Comparison of ENCODE assay signal across 8 cellular contexts in genomic region chr11:62394825-62395538, GRCh38. TPM values are rescaled to one million over a fixed set of nuclear protein-coding genes. Genes with fewer than 3 reads are reported as not detected.
DNase-seq lines count a peak whose midpoint lies in the region; ATAC-seq and TF ChIP-seq lines count a peak whose summit lies in the region.

No MANE protein-coding gene starts in this region.

- peak; percentile 79 for TF ChIP-seq CTCF in DOHH2 (IDR thresholded peaks at IDR 0.05; ENCODE audit: low read depth, low read length, poor library complexity, severe bottlenecking)
- TF ChIP-seq CTCF in Panc1 (IDR thresholded peaks at IDR 0.05), result peak; percentile 75; the same call in 1 of the 2 replicates
- TF ChIP-seq CTCF in foreskin keratinocyte (conservative IDR thresholded peaks at IDR 0.05), result peak; percentile 90
- peak; percentile 81 for TF ChIP-seq CTCF in natural killer cell (IDR thresholded peaks at IDR 0.05)
- peak; percentile 52 to 77 (median 66) for TF ChIP-seq CTCF in upper lobe of left lung (IDR thresholded peaks at IDR 0.05)

- H3K9me3 ChIP-seq in DOHH2 (ENCODE audit: control insufficient read depth, insufficient read depth, low read length) (no peaks in the 10 kb centered on the region), Panc1 (ENCODE audit: control insufficient read depth, insufficient read depth, low read depth, low read length) (no peaks in the 10 kb centered on the region), upper lobe of left lung (no peaks in the 10 kb centered on the region)

- ATAC-seq in Panc1 (peak; percentile 94), foreskin keratinocyte (peak; percentile 79), natural killer cell (peak; percentile 70 to 86 (median 86)), upper lobe of left lung (ENCODE audit: low FRiP score in 2 of 2) (peak; percentile 78 to 86), HG03460 (IDR thresholded peaks at IDR 0.05; ENCODE audit: unreplicated experiment) (no peak)

- H3K4me3 ChIP-seq in DOHH2 (ENCODE audit: low read length) (no peak overlapping the region), Panc1 (ENCODE audit: low read depth in 2 of 2, low read length in 2 of 2) (no peak overlapping the region; a peak in 1 of 4 replicates), upper lobe of left lung (peak overlapping the region in 3 of 4 donors; percentile 17 to 37 (median 23))

- H3K27ac ChIP-seq in DOHH2 (ENCODE audit: low read depth, low read length), result no peak overlapping the region
- H3K27ac ChIP-seq in Panc1 (ENCODE audit: low read length), result peak overlapping the region; percentile 77
- H3K27ac ChIP-seq in foreskin keratinocyte, result no peak overlapping the region
- peak overlapping the region; percentile 41 to 67 (median 48) for H3K27ac ChIP-seq in upper lobe of left lung

- no peaks in the 10 kb centered on the region for H3K4me1 ChIP-seq in DOHH2 (ENCODE audit: control insufficient read depth, low read length)
- H3K4me1 ChIP-seq in Panc1 (ENCODE audit: control insufficient read depth, insufficient read depth, low read length), result peaks cover 41% of the 10 kb centered on the region
- peaks cover 8% of the 10 kb centered on the region for H3K4me1 ChIP-seq in foreskin keratinocyte
- H3K4me1 ChIP-seq in upper lobe of left lung, result peaks cover 20 to 27% (median 24%) of the 10 kb centered on the region in 4 donors

- H3K27me3 ChIP-seq in DOHH2 (ENCODE audit: control insufficient read depth, low read length) (peaks cover 3% of the 10 kb centered on the region; the same call in 1 of the 2 replicates), Panc1 (ENCODE audit: control insufficient read depth, insufficient read depth, low read length) (no peaks in the 10 kb centered on the region), foreskin keratinocyte (no peaks in the 10 kb centered on the region), upper lobe of left lung (no peaks in the 10 kb centered on the region)

- POLR2A ChIA-PET in Panc1 (lab: Charles Lee), result interaction anchor here (0.5 to 0.7 kb wide), 2 partner anchors 56 to 357 kb away, joined by 4 to 7 read pairs; no protein-coding TSS in a partner anchor

- DNase-seq in LHCN-M2 (ENCODE audit: low read depth) (peak; percentile 81), Panc1 (ENCODE audit: low read depth, low spot score) (no peak), foreskin keratinocyte (peak; percentile 57 to 82), natural killer cell (no peak), upper lobe of left lung (peak; percentile 61 to 88)
- DNase-seq in activated naive CD4-positive, alpha-beta T cell treated with anti-CD3 and anti-CD28 coated beads, Interleukin-2, amount 10 ng/mL, durations not matched to agents 7 days and 5 days, result peak; percentile 65

- H3K79me2 ChIP-seq in DOHH2 (ENCODE audit: control insufficient read depth, low read length), result no peaks in the 10 kb centered on the region

- no peaks in the 10 kb centered on the region for H3F3A ChIP-seq in DOHH2 (ENCODE audit: control insufficient read depth, insufficient read depth)

- WGBS in upper lobe of left lung, 2 donors, result 13 to 22% methylated on average over 11 to 14 of the region's 14 CpGs

- intact Hi-C loops in Panc1 (cut with micrococcal nuclease; ENCODE audit: unreplicated experiment) (loop anchor here (10.0 kb wide), 1 partner anchor 150 kb away; the partner anchor contains the start of gene AHNAK), natural killer cell (cut with micrococcal nuclease) (loop anchor here (1.0 to 10.0 kb wide), 3 partner anchors 14 to 470 kb away; no protein-coding TSS in a partner anchor)

- peaks cover 41% of the 10 kb centered on the region for H3K4me1 Mint-ChIP-seq in activated naive CD4-positive, alpha-beta T cell treated with anti-CD3 and anti-CD28 coated beads, Interleukin-2, amount 10 ng/mL, durations not matched to agents 7 days and 5 days
- peaks cover 5 to 13% of the 10 kb centered on the region in 2 donors for H3K4me1 Mint-ChIP-seq in natural killer cell

- H3K4me3 Mint-ChIP-seq in activated naive CD4-positive, alpha-beta T cell treated with anti-CD3 and anti-CD28 coated beads, Interleukin-2, amount 10 ng/mL, durations not matched to agents 7 days and 5 days, result no peak overlapping the region
- H3K4me3 Mint-ChIP-seq in natural killer cell, result no peak overlapping the region

- no peak overlapping the region for H3K27ac Mint-ChIP-seq in activated naive CD4-positive, alpha-beta T cell treated with anti-CD3 and anti-CD28 coated beads, Interleukin-2, amount 10 ng/mL, durations not matched to agents 7 days and 5 days
- H3K27ac Mint-ChIP-seq in natural killer cell, result no peak overlapping the region

- no peaks in the 10 kb centered on the region for H3K9me3 Mint-ChIP-seq in activated naive CD4-positive, alpha-beta T cell treated with anti-CD3 and anti-CD28 coated beads, Interleukin-2, amount 10 ng/mL, durations not matched to agents 7 days and 5 days
- H3K9me3 Mint-ChIP-seq in natural killer cell, result no peaks in the 10 kb centered on the region

- CTCF ChIA-PET in Panc1 (lab: Charles Lee), result interaction anchor here (0.5 to 2.8 kb wide), 10 partner anchors 10 to 166 kb away, joined by 3 to 25 read pairs (median 4); no protein-coding TSS in a partner anchor
- CTCF ChIA-PET in activated naive CD4-positive, alpha-beta T cell treated with anti-CD3 and anti-CD28 coated beads, Interleukin-2, amount 10 ng/mL, durations not matched to agents 7 days and 5 days (lab: Charles Lee), result interaction anchor here (0.6 to 6.8 kb wide), 37 partner anchors 9 to 492 kb away, joined by 3 to 61 read pairs (median 4); partner anchors contain the start of genes AHNAK, ASRGL1, SCGB1A1 and TUT1

- no peak for TF ChIP-seq POLR2A in upper lobe of left lung (IDR thresholded peaks at IDR 0.05)

- no peaks in the 10 kb centered on the region for H4K20me1 ChIP-seq in DOHH2 (ENCODE audit: control insufficient read depth, insufficient read depth, low read depth, low read length)

- no peak overlapping the region for H3K4me2 ChIP-seq in DOHH2 (ENCODE audit: low read length)

- H3K9me2 ChIP-seq in DOHH2 (replicated peaks; ENCODE audit: control insufficient read depth, low read length), result no peaks in the 10 kb centered on the region

- TF ChIP-seq EP300 in upper lobe of left lung (IDR thresholded peaks at IDR 0.05), result no peak

- no peaks in the 10 kb centered on the region for H3K27me3 Mint-ChIP-seq in activated naive CD4-positive, alpha-beta T cell treated with anti-CD3 and anti-CD28 coated beads, Interleukin-2, amount 10 ng/mL, durations not matched to agents 7 days and 5 days
- H3K27me3 Mint-ChIP-seq in natural killer cell (ENCODE audit: low read depth in 2 of 2), result no peaks in the 10 kb centered on the region

- in situ Hi-C loops in Panc1 (cut with HindIII; ENCODE audit: low pct_unique_long_range_greater_than_20kb, low sequenced_read_pairs), result no loop called here

- BruUV-seq in Panc1 (replicated peaks; lab: Mats Ljungman, UMichigan), result no TSS peak

- no peaks in the 10 kb centered on the region for H3K36me3 Mint-ChIP-seq in activated naive CD4-positive, alpha-beta T cell treated with anti-CD3 and anti-CD28 coated beads, Interleukin-2, amount 10 ng/mL, durations not matched to agents 7 days and 5 days
- no peaks in the 10 kb centered on the region for H3K36me3 Mint-ChIP-seq in natural killer cell

- H3K36me3 ChIP-seq in DOHH2 (ENCODE audit: control insufficient read depth, low read length) (no peaks in the 10 kb centered on the region), Panc1 (ENCODE audit: control insufficient read depth, insufficient read depth, low read length) (no peaks in the 10 kb centered on the region), upper lobe of left lung (peaks cover 0 to 12% (median 4%) of the 10 kb centered on the region in 4 donors)

RNA-seq across cellular contexts. Expression of gene SCGB1A1, which starts 23.9 kb away (rescaled TPM):
- total RNA-seq in LHCN-M2 (2014; rRNA removed) (not detected in 2 replicates), Panc1 (2021; ENCODE audit: unreplicated experiment) (1.1 TPM), foreskin keratinocyte (not detected in 2 replicates), natural killer cell (not detected), upper lobe of left lung (1,000 to 10,000 TPM in 4 of 6 donors, 100 to 1,000 TPM in 1, 10 to 100 TPM in 1; 85.4 to 2,572 (median 1,269) TPM)
- polyA plus RNA-seq in LHCN-M2 (2012), result not detected
- polyA plus RNA-seq in Panc1 (2012; ENCODE audit: insufficient read length), result 0.70 TPM
- not detected in 2 replicates for polyA plus RNA-seq in foreskin keratinocyte

RNA-seq across cellular contexts. Expression of gene ASRGL1, which starts 57.7 kb away (rescaled TPM):
- total RNA-seq in LHCN-M2 (2014; rRNA removed) (0.32 TPM in 1 of 2 replicates, not detected in the other), Panc1 (2021; ENCODE audit: unreplicated experiment) (43.2 TPM), foreskin keratinocyte (0.18 and 0.20 TPM in 2 replicates), natural killer cell (1 to 10 TPM; 1.9 to 9.7 (median 3.4) TPM), upper lobe of left lung (10 to 100 TPM; 31.2 to 82.8 (median 49.3) TPM)
- 0.94 TPM for polyA plus RNA-seq in LHCN-M2 (2012)
- polyA plus RNA-seq in Panc1 (2012; ENCODE audit: insufficient read length), result 39.8 TPM
- 0.26 and 0.41 TPM in 2 replicates for polyA plus RNA-seq in foreskin keratinocyte

Comparison
In these comparisons a context has a peak if more than half of its experiments do, and no peak if none do; other contexts are left out.
1. H3K27ac ChIP-seq: peak in Panc1 (single experiment) and upper lobe of left lung (4 of 4); none in DOHH2 (single experiment) and foreskin keratinocyte (single experiment).
2. H3K4me3 ChIP-seq: peak in upper lobe of left lung (3 of 4); none in DOHH2 (single experiment) and Panc1 (0 of 2).
3. DNase-seq: peak in LHCN-M2 (single experiment), activated naive CD4-positive, alpha-beta T cell treated with anti-CD3 and anti-CD28 coated beads, Interleukin-2, amount 10 ng/mL, durations not matched to agents 7 days and 5 days (single experiment), foreskin keratinocyte (2 of 2) and upper lobe of left lung (2 of 2); none in Panc1 (single experiment) and natural killer cell (single experiment).
4. RNA of gene SCGB1A1, which starts 23.9 kb away (total RNA-seq): 85.4 to 2,572 TPM in upper lobe of left lung; 1.1 TPM in Panc1 (single experiment), not detected in LHCN-M2, not detected in foreskin keratinocyte and not detected in natural killer cell; every median in the first group is over 10 times any median in the second.
5. Peak in every context shown above with its lines, with median percentiles within 50 percentile points of each other: CTCF ChIP-seq.